ENCODE assay signal across 2 cellular contexts in the genomic region with DNA sequence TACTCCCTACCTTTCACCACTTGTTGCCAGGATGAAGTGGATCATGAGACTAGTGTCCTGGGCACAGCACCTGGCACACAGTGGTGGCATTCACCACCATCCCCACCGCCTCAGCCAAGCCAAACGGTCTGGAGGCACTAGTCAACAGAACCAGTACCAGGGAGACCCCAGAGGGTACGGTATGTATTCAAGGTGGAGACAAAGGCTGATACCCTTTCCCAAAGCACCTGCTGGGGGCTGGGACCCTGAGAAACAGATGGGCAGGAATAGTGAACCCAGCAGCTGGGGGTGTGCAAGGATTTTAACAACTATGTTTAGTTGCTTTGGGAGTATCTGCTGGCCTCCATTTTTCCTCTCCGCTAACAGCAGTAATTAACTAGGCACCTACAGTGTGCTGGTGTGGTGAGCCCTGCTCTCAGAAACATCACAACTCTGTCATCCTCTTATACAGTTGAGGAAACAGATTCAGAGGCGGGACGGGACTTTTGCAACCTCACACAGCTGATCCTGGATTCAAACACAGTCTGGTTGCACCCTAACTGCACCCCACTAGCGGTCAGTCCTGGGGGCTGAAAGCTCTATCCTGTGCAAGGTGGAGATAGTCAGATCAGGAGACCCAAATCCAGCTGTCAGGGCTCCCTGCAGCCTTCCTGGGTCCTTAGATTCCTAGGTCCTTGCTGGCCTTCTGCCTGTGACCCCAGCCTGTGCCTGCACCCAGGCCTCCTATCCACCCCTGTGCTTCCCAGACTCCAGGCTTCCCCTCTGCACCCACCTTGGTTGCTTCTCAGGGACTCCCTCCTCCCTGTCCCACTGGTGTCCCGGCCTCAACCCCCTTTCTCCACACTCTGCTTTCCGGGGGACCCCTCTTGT.
TF ChIP-seq lines count a peak whose summit lies in the region.

No MANE protein-coding gene starts in this region.

TF ChIP-seq in SK-N-SH, 30 proteins besides CTCF, POLR2A, EP300 and RAD21:
- TF ChIP-seq RFX5 (IDR thresholded peaks at IDR 0.05; ENCODE audit: low read length) (no peak), FOXM1 (IDR thresholded peaks at IDR 0.05; ENCODE audit: low read depth) (no peak)

TF ChIP-seq in SK-N-SH treated with all-trans-retinoic acid at 6 μM for 48 hours, 23 proteins besides CTCF, POLR2A, EP300 and RAD21:
- TF ChIP-seq, protein P1, sequence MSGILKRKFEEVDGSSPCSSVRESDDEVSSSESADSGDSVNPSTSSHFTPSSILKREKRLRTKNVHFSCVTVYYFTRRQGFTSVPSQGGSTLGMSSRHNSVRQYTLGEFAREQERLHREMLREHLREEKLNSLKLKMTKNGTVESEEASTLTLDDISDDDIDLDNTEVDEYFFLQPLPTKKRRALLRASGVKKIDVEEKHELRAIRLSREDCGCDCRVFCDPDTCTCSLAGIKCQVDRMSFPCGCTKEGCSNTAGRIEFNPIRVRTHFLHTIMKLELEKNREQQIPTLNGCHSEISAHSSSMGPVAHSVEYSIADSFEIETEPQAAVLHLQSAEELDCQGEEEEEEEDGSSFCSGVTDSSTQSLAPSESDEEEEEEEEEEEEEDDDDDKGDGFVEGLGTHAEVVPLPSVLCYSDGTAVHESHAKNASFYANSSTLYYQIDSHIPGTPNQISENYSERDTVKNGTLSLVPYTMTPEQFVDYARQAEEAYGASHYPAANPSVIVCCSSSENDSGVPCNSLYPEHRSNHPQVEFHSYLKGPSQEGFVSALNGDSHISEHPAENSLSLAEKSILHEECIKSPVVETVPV (CRISPR knock-in tag; IDR thresholded peaks at IDR 0.05), result no peak
- TF ChIP-seq, protein P2, sequence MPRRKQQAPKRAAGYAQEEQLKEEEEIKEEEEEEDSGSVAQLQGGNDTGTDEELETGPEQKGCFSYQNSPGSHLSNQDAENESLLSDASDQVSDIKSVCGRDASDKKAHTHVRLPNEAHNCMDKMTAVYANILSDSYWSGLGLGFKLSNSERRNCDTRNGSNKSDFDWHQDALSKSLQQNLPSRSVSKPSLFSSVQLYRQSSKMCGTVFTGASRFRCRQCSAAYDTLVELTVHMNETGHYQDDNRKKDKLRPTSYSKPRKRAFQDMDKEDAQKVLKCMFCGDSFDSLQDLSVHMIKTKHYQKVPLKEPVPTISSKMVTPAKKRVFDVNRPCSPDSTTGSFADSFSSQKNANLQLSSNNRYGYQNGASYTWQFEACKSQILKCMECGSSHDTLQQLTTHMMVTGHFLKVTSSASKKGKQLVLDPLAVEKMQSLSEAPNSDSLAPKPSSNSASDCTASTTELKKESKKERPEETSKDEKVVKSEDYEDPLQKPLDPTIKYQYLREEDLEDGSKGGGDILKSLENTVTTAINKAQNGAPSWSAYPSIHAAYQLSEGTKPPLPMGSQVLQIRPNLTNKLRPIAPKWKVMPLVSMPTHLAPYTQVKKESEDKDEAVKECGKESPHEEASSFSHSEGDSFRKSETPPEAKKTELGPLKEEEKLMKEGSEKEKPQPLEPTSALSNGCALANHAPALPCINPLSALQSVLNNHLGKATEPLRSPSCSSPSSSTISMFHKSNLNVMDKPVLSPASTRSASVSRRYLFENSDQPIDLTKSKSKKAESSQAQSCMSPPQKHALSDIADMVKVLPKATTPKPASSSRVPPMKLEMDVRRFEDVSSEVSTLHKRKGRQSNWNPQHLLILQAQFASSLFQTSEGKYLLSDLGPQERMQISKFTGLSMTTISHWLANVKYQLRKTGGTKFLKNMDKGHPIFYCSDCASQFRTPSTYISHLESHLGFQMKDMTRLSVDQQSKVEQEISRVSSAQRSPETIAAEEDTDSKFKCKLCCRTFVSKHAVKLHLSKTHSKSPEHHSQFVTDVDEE (CRISPR knock-in tag; IDR thresholded peaks at IDR 0.05), result no peak
- TF ChIP-seq ZNF565 (CRISPR knock-in tag; conservative IDR thresholded peaks at IDR 0.05; ENCODE audit: low read depth) (no peak), ZC3H10 (CRISPR knock-in tag; IDR thresholded peaks at IDR 0.05) (no peak), GLIS3 (CRISPR knock-in tag; IDR thresholded peaks at IDR 0.05) (no peak), SNAI2 (CRISPR knock-in tag; IDR thresholded peaks at IDR 0.05) (no peak), BACH2 (CRISPR knock-in tag; IDR thresholded peaks at IDR 0.05; ENCODE audit: borderline replicate concordance) (no peak), ARNTL (CRISPR knock-in tag; IDR thresholded peaks at IDR 0.05; ENCODE audit: borderline replicate concordance, low read depth) (no peak), ZFP30 (CRISPR knock-in tag; IDR thresholded peaks at IDR 0.05) (no peak), CSDC2 (CRISPR knock-in tag; IDR thresholded peaks at IDR 0.05) (no peak), PPARA (CRISPR knock-in tag; IDR thresholded peaks at IDR 0.05; ENCODE audit: borderline replicate concordance) (no peak), RARB (CRISPR knock-in tag; IDR thresholded peaks at IDR 0.05) (no peak), ZNF70 (CRISPR knock-in tag; IDR thresholded peaks at IDR 0.05) (no peak), ZFP3 (CRISPR knock-in tag; IDR thresholded peaks at IDR 0.05) (no peak), ZNF8 (CRISPR knock-in tag; IDR thresholded peaks at IDR 0.05) (no peak), ESRRG (CRISPR knock-in tag; IDR thresholded peaks at IDR 0.05) (no peak)
- TF ChIP-seq, protein P3, sequence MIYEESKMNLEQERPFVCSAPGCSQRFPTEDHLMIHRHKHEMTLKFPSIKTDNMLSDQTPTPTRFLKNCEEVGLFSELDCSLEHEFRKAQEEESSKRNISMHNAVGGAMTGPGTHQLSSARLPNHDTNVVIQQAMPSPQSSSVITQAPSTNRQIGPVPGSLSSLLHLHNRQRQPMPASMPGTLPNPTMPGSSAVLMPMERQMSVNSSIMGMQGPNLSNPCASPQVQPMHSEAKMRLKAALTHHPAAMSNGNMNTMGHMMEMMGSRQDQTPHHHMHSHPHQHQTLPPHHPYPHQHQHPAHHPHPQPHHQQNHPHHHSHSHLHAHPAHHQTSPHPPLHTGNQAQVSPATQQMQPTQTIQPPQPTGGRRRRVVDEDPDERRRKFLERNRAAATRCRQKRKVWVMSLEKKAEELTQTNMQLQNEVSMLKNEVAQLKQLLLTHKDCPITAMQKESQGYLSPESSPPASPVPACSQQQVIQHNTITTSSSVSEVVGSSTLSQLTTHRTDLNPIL (CRISPR knock-in tag; IDR thresholded peaks at IDR 0.05; ENCODE audit: low read depth), result no peak
- TF ChIP-seq, protein P4, sequence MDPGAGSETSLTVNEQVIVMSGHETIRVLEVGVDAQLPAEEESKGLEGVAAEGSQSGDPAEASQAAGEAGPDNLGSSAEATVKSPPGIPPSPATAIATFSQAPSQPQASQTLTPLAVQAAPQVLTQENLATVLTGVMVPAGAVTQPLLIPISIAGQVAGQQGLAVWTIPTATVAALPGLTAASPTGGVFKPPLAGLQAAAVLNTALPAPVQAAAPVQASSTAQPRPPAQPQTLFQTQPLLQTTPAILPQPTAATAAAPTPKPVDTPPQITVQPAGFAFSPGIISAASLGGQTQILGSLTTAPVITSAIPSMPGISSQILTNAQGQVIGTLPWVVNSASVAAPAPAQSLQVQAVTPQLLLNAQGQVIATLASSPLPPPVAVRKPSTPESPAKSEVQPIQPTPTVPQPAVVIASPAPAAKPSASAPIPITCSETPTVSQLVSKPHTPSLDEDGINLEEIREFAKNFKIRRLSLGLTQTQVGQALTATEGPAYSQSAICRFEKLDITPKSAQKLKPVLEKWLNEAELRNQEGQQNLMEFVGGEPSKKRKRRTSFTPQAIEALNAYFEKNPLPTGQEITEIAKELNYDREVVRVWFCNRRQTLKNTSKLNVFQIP (CRISPR knock-in tag; IDR thresholded peaks at IDR 0.05; ENCODE audit: borderline replicate concordance, low read depth), result no peak
- TF ChIP-seq, protein P5, sequence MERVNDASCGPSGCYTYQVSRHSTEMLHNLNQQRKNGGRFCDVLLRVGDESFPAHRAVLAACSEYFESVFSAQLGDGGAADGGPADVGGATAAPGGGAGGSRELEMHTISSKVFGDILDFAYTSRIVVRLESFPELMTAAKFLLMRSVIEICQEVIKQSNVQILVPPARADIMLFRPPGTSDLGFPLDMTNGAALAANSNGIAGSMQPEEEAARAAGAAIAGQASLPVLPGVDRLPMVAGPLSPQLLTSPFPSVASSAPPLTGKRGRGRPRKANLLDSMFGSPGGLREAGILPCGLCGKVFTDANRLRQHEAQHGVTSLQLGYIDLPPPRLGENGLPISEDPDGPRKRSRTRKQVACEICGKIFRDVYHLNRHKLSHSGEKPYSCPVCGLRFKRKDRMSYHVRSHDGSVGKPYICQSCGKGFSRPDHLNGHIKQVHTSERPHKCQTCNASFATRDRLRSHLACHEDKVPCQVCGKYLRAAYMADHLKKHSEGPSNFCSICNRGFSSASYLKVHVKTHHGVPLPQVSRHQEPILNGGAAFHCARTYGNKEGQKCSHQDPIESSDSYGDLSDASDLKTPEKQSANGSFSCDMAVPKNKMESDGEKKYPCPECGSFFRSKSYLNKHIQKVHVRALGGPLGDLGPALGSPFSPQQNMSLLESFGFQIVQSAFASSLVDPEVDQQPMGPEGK (CRISPR knock-in tag; IDR thresholded peaks at IDR 0.05; ENCODE audit: borderline replicate concordance), result no peak
